9 cellular contexts compared by ENCODE assay signal in genomic region chr6:45737331-45738056, GRCh38.
DNase-seq lines count a peak whose midpoint lies in the region; ATAC-seq, FAIRE-seq and TF ChIP-seq lines count a peak whose summit lies in the region.
"Had no signal": no experiment of that assay in that cellular context is flagged by ENCODE, and none has a peak within 500 bp of the region (broad histone marks: within the 10 kb centered on the region; RNA-seq: fewer than 3 reads in every experiment).

No MANE protein-coding gene starts in this region.

- no peaks in the 10 kb centered on the region for H3K79me2 ChIP-seq in HepG2 (ENCODE audit: insufficient read depth, low read length)

- H3K4me2 ChIP-seq in HepG2 (ENCODE audit: low read depth, low read length), result no peak overlapping the region

- H3K27ac ChIP-seq in testis (no peak overlapping the region), HepG2 (ENCODE audit: extremely low read length, insufficient read depth, low read length) (no peak overlapping the region)
- H3K27ac ChIP-seq: SK-N-MC had no signal

- no peaks in the 10 kb centered on the region for H3K4me1 ChIP-seq in testis
- no peaks in the 10 kb centered on the region for H3K4me1 ChIP-seq in HepG2 (ENCODE audit: insufficient read depth, low read length)

- no peak for TF ChIP-seq CTCF in testis (IDR thresholded peaks at IDR 0.05)
- no peak for TF ChIP-seq CTCF in HepG2 (CRISPR knock-in tag; IDR thresholded peaks at IDR 0.05)

- TF ChIP-seq RAD21 in HepG2 (CRISPR knock-in tag; IDR thresholded peaks at IDR 0.05), result no peak

- H2AFZ ChIP-seq in HepG2 (ENCODE audit: low read length), result no peak overlapping the region

- H3K9me3 ChIP-seq in testis (no peaks in the 10 kb centered on the region), HepG2 (ENCODE audit: low read length) (no peaks in the 10 kb centered on the region)

- CTCF ChIA-PET in HepG2 (lab: Yijun Ruan, JAX; ENCODE audit: low intra/inter-chr PET ratio, low total read pairs), result no interaction called here

- TF ChIP-seq POLR2A in testis (IDR thresholded peaks at IDR 0.05) (no peak), HepG2 (IDR thresholded peaks at IDR 0.05; ENCODE audit: insufficient read depth in 1 of 2, low read depth in 2 of 2, low read length in 2 of 2) (no peak)

- intact Hi-C loops in testis (cut with DNase I; ENCODE audit: low total_unique reads) (no loop called here), HepG2 (cut with micrococcal nuclease; ENCODE audit: unreplicated experiment) (no loop called here)

- no TSS peak for BruUV-seq in HepG2 (replicated peaks; lab: Mats Ljungman, UMichigan)

- POLR2A ChIA-PET in HepG2 (lab: Yijun Ruan, JAX), result no interaction called here

- H3K27me3 ChIP-seq in testis, result no peaks in the 10 kb centered on the region
- H3K27me3 ChIP-seq in HepG2 (ENCODE audit: control insufficient read depth in 1 of 2, insufficient read depth in 2 of 2, low read length in 2 of 2), result peaks cover 0 to 6% of the 10 kb centered on the region in 2 experiments; a peak in 1 of 5 replicates

- no peak for FAIRE-seq in HepG2 (lab: Jason Lieb, UNC)

- no peak for TF ChIP-seq EP300 in HepG2 (IDR thresholded peaks at IDR 0.05; ENCODE audit: low read depth in 2 of 2, low read length in 2 of 2)
- no peak for TF ChIP-seq EP300 in HepG2 (CRISPR knock-in tag; IDR thresholded peaks at IDR 0.05; ENCODE audit: borderline replicate concordance)

- no peaks in the 10 kb centered on the region for H4K20me1 ChIP-seq in HepG2 (ENCODE audit: insufficient read depth, low read length)

- in situ Hi-C loops in HepG2 (cut with HindIII; ENCODE audit: extremely low pct_ligation_motif_present, low pct_unique_long_range_greater_than_20kb), result no loop called here

- H3K4me3 ChIP-seq in testis, result no peak overlapping the region
- H3K4me3 ChIP-seq in HepG2 (replicated peaks in 1 of 3; ENCODE audit: insufficient read depth in 1 of 3, low read depth in 2 of 3, low read length in 3 of 3), result no peak overlapping the region
- H3K4me3 ChIP-seq: SK-N-MC had no signal

- ATAC-seq in HG02623 (IDR thresholded peaks at IDR 0.05; ENCODE audit: unreplicated experiment), result peak; percentile 80
- no peak for ATAC-seq in HepG2

- 79 to 80% methylated on average over 9 of the region's 9 CpGs for WGBS in testis, 2 donors
- WGBS in HepG2 (ENCODE audit: low lambda C conversion rate), result 15% methylated on average over 9 of the region's 9 CpGs

- no peaks in the 10 kb centered on the region for H3K36me3 ChIP-seq in testis (ENCODE audit: low read depth, missing control alignments)
- no peaks in the 10 kb centered on the region for H3K36me3 ChIP-seq in HepG2 (replicated peaks in 1 of 2; ENCODE audit: control insufficient read depth in 1 of 2, insufficient read depth in 2 of 2, low read length in 2 of 2)

- H3K9ac ChIP-seq in HepG2 (ENCODE audit: insufficient read depth, low read depth, low read length), result no peak overlapping the region

- peak; percentile 25 for DNase-seq in stimulated activated CD4-positive, alpha-beta T cell treated with anti-CD3 and anti-CD28 coated beads, Interleukin-15, amount 100 ng/mL, for 24 hours
- no peak for DNase-seq in stimulated activated CD4-positive, alpha-beta T cell treated with anti-CD3 and anti-CD28 coated beads, Interleukin-4, amount 100 ng/mL, for 1 hour
- DNase-seq in MV-4-11 (lab: John Stamatoyannopoulos, UW) (peak; percentile 65), testis (no peak), NCI-H2171 (lab: John Stamatoyannopoulos, UW) (no peak), NCI-H526 treated with DMSO at 0.1 percent for 48 hours (lab: John Stamatoyannopoulos, UW) (no peak), HepG2 (ENCODE audit: low spot score) (no peak)

TF ChIP-seq in HepG2, 621 proteins besides CTCF, POLR2A, EP300 and RAD21:
- TF ChIP-seq ZNF292 (CRISPR knock-in tag; IDR thresholded peaks at IDR 0.05; ENCODE audit: borderline replicate concordance, low read depth) (no peak), THYN1 (CRISPR knock-in tag; IDR thresholded peaks at IDR 0.05; ENCODE audit: borderline replicate concordance, low read depth) (no peak), ZNF570 (CRISPR knock-in tag; IDR thresholded peaks at IDR 0.05; ENCODE audit: borderline replicate concordance) (no peak), KLF9 (CRISPR knock-in tag; IDR thresholded peaks at IDR 0.05; ENCODE audit: low read depth) (no peak), PHF5A (CRISPR knock-in tag; IDR thresholded peaks at IDR 0.05; ENCODE audit: low read depth, unreplicated experiment) (no peak), AKAP8 (CRISPR knock-in tag; IDR thresholded peaks at IDR 0.05) (no peak), NFYC (CRISPR knock-in tag; IDR thresholded peaks at IDR 0.05) (no peak), HNRNPLL (IDR thresholded peaks at IDR 0.05; ENCODE audit: low read depth, low read length, poor library complexity, severe bottlenecking) (no peak), E2F2 (CRISPR knock-in tag; IDR thresholded peaks at IDR 0.05; ENCODE audit: borderline replicate concordance) (no peak)

Comparison
In these comparisons a context has a peak if more than half of its experiments do, and no peak if none do; other contexts are left out.
1. DNase-seq: peak in stimulated activated CD4-positive, alpha-beta T cell treated with anti-CD3 and anti-CD28 coated beads, Interleukin-15, amount 100 ng/mL, for 24 hours (single experiment) and MV-4-11 (single experiment); none in stimulated activated CD4-positive, alpha-beta T cell treated with anti-CD3 and anti-CD28 coated beads, Interleukin-4, amount 100 ng/mL, for 1 hour (single experiment), testis (single experiment), NCI-H2171 (single experiment), NCI-H526 treated with DMSO at 0.1 percent for 48 hours (single experiment) and HepG2 (single experiment).